ENCODE assay signal across 11 cellular contexts in genomic region chr10:127991543-127992255, GRCh38.
A peak's percentile ranks its signal among the peaks of the same experiment; 100 is the strongest.
DNase-seq lines count a peak whose midpoint lies in the region; ATAC-seq and TF ChIP-seq lines count a peak whose summit lies in the region.
"Had no signal": no experiment of that assay in that cellular context is flagged by ENCODE, and none has a peak within 500 bp of the region (broad histone marks: within the 10 kb centered on the region; RNA-seq: fewer than 3 reads in every experiment).

No MANE protein-coding gene starts in this region.

- ATAC-seq in activated CD8-positive, alpha-beta T cell treated with anti-CD3 and anti-CD28 coated beads for 36 hours: no peak
- ATAC-seq in stimulated activated naive CD8-positive, alpha-beta T cell treated with anti-CD3 and anti-CD28 coated beads, Interleukin-15, amount 100 ng/mL, for 72 hours: no peak

- H3K4me1 Mint-ChIP-seq in activated CD8-positive, alpha-beta T cell treated with anti-CD3 and anti-CD28 coated beads for 36 hours (ENCODE audit: low read depth): peaks cover 42% of the 10 kb centered on the region
- H3K4me1 Mint-ChIP-seq in stimulated activated naive CD8-positive, alpha-beta T cell treated with anti-CD3 and anti-CD28 coated beads, Interleukin-15, amount 100 ng/mL, for 72 hours: peaks cover 55% of the 10 kb centered on the region

- no peaks in the 10 kb centered on the region for H3K9me3 Mint-ChIP-seq in activated CD8-positive, alpha-beta T cell treated with anti-CD3 and anti-CD28 coated beads for 36 hours
- H3K9me3 Mint-ChIP-seq in stimulated activated naive CD8-positive, alpha-beta T cell treated with anti-CD3 and anti-CD28 coated beads, Interleukin-15, amount 100 ng/mL, for 72 hours: no peaks in the 10 kb centered on the region
- H3K9me3 Mint-ChIP-seq: nephron had no signal

- H3K27me3 Mint-ChIP-seq in activated CD8-positive, alpha-beta T cell treated with anti-CD3 and anti-CD28 coated beads for 36 hours: no peaks in the 10 kb centered on the region
- peaks cover 9% of the 10 kb centered on the region for H3K27me3 Mint-ChIP-seq in stimulated activated naive CD8-positive, alpha-beta T cell treated with anti-CD3 and anti-CD28 coated beads, Interleukin-15, amount 100 ng/mL, for 72 hours

- intact Hi-C loops in activated CD8-positive, alpha-beta T cell treated with anti-CD3 and anti-CD28 coated beads for 36 hours (cut with micrococcal nuclease): no loop called here

- peak overlapping the region; percentile 50 for H3K4me3 Mint-ChIP-seq in activated CD8-positive, alpha-beta T cell treated with anti-CD3 and anti-CD28 coated beads for 36 hours
- H3K4me3 Mint-ChIP-seq in stimulated activated naive CD8-positive, alpha-beta T cell treated with anti-CD3 and anti-CD28 coated beads, Interleukin-15, amount 100 ng/mL, for 72 hours: peak overlapping the region; percentile 66 to 71
- H3K4me3 Mint-ChIP-seq: nephron had no signal

- H3K27ac Mint-ChIP-seq in activated CD8-positive, alpha-beta T cell treated with anti-CD3 and anti-CD28 coated beads for 36 hours: peak overlapping the region; percentile 95
- H3K27ac Mint-ChIP-seq in stimulated activated naive CD8-positive, alpha-beta T cell treated with anti-CD3 and anti-CD28 coated beads, Interleukin-15, amount 100 ng/mL, for 72 hours: peak overlapping the region; percentile 96 to 99

- H3K36me3 Mint-ChIP-seq in activated CD8-positive, alpha-beta T cell treated with anti-CD3 and anti-CD28 coated beads for 36 hours (ENCODE audit: low read depth): no peaks in the 10 kb centered on the region

- DNase-seq in H4 (ENCODE audit: low spot score): peak; percentile 15
- DNase-seq in activated CD8-positive, alpha-beta T cell treated with anti-CD3 and anti-CD28 coated beads for 36 hours: no peak
- DNase-seq in glomerular visceral epithelial cell (ENCODE audit: extremely low spot score): peak; percentile 75
- DNase-seq in stimulated activated naive CD8-positive, alpha-beta T cell treated with anti-CD3 and anti-CD28 coated beads, Interleukin-15, amount 100 ng/mL, for 72 hours: no peak
- no peak for DNase-seq in effector CD4-positive, alpha-beta T cell
- DNase-seq in stimulated activated CD8-positive, alpha-beta memory T cell treated with anti-CD3 and anti-CD28 coated beads, Interleukin-4, amount 100 ng/mL, for 48 hours: no peak
- DNase-seq in HuH-7 (ENCODE audit: low spot score): no peak
- DNase-seq: cerebellar nuclear complex, NCI-H1417, OCI-M1 had no signal

- no peak for TF ChIP-seq CTCF in activated CD8-positive, alpha-beta T cell treated with anti-CD3 and anti-CD28 coated beads for 36 hours (IDR thresholded peaks at IDR 0.05)

- POLR2A ChIA-PET in activated CD8-positive, alpha-beta T cell treated with anti-CD3 and anti-CD28 coated beads for 36 hours (lab: Charles Lee): interaction anchor here (1.0 to 1.6 kb wide), 5 partner anchors 9 to 23 kb away, joined by 3 to 4 read pairs (median 4); no protein-coding TSS in a partner anchor

- CTCF ChIA-PET in activated CD8-positive, alpha-beta T cell treated with anti-CD3 and anti-CD28 coated beads for 36 hours (lab: Charles Lee): interaction anchor here (0.8 to 4.0 kb wide), 9 partner anchors 16 to 157 kb away, joined by 3 to 33 read pairs (median 4); partner anchors contain the start of gene PTPRE

Comparison
In these comparisons a context has a peak if more than half of its experiments do, and no peak if none do; other contexts are left out.
1. DNase-seq: peak in H4 (single experiment) and glomerular visceral epithelial cell (single experiment); none in activated CD8-positive, alpha-beta T cell treated with anti-CD3 and anti-CD28 coated beads for 36 hours (single experiment), stimulated activated naive CD8-positive, alpha-beta T cell treated with anti-CD3 and anti-CD28 coated beads, Interleukin-15, amount 100 ng/mL, for 72 hours (0 of 2), effector CD4-positive, alpha-beta T cell (single experiment), stimulated activated CD8-positive, alpha-beta memory T cell treated with anti-CD3 and anti-CD28 coated beads, Interleukin-4, amount 100 ng/mL, for 48 hours (single experiment) and HuH-7 (single experiment).